Comparison of ENCODE assay signal across 9 cellular contexts in genomic region chr6:133099573-133099972, GRCh38.
DNase-seq lines count a peak whose midpoint lies in the region; ATAC-seq and TF ChIP-seq lines count a peak whose summit lies in the region.
"Had no signal": no experiment of that assay in that cellular context is flagged by ENCODE, and none has a peak within 500 bp of the region (broad histone marks: within the 10 kb centered on the region; RNA-seq: fewer than 3 reads in every experiment).

No MANE protein-coding gene starts in this region.

- ATAC-seq in GM18867 (IDR thresholded peaks at IDR 0.05; ENCODE audit: unreplicated experiment): no peak
- no peak for ATAC-seq in GM19395 (IDR thresholded peaks at IDR 0.05; ENCODE audit: unreplicated experiment)

- H3K4me3 ChIP-seq in retinal pigment epithelial cell (ENCODE audit: low read length): no peak overlapping the region

- DNase-seq in HCEC 1CT: peak; percentile 99
- DNase-seq in RPMI7951 (ENCODE audit: low read depth): peak; percentile 41
- DNase-seq in fibroblast of gingiva (ENCODE audit: low read depth): peak; percentile 90
- DNase-seq in retinal pigment epithelial cell (ENCODE audit: low read depth): peak; percentile 69
- DNase-seq in NCI-H2196 (lab: John Stamatoyannopoulos, UW; ENCODE audit: unreplicated experiment): no peak
- DNase-seq in cardiac septum (ENCODE audit: low spot score): no peak
- DNase-seq: NCI-H1694 treated with DMSO at 0.1 percent for 48 hours had no signal

- TF ChIP-seq CTCF in retinal pigment epithelial cell (conservative IDR thresholded peaks at IDR 0.05; ENCODE audit: low read depth, low read length): no peak

- intact Hi-C loops in cardiac septum (cut with DNase I): no loop called here

Comparison
In these comparisons a context has a peak if more than half of its experiments do, and no peak if none do; other contexts are left out.
1. DNase-seq: peak in HCEC 1CT (single experiment), RPMI7951 (single experiment), fibroblast of gingiva (single experiment) and retinal pigment epithelial cell (single experiment); none in NCI-H2196 (single experiment) and cardiac septum (single experiment).